ENCODE assay signal across 10 cellular contexts in the genomic region with DNA sequence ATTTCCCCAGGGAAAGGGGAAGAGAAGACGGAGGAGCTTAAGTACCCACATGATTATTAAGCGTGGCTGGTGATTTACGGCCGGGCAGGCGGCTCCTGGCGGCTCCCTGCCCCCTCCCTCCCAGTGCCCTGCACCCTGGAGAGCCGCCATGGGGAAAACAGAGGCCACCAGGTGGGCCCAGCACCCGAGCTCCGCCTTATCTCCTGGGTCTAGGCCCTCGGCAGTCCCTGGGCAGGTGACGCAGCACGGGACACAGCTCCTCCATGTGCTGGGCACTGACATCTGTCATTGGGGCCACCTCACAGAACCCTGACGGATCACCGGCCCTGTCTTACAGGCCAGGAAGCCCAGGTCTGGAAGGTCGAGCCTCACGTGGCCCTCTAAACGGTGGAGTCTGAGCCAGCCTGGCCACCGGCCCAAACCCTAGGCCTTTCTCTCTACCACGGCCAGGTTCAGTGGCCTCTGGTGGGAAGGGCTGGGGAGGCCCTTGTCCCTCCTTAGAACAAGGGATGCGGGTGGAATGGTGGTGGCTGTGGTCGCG.
DNase-seq lines count a peak whose midpoint lies in the region; ATAC-seq, FAIRE-seq and TF ChIP-seq lines count a peak whose summit lies in the region.
"Had no signal": no experiment of that assay in that cellular context is flagged by ENCODE, and none has a peak within 500 bp of the region (broad histone marks: within the 10 kb centered on the region; RNA-seq: fewer than 3 reads in every experiment).

No MANE protein-coding gene starts in this region.

- peak overlapping the region; percentile 96 for H3K4me3 Mint-ChIP-seq in MCF 10A (ENCODE audit: unreplicated experiment)

- no peak overlapping the region for H3K4me3 ChIP-seq in kidney (ENCODE audit: low read length in 2 of 2)
- peak overlapping the region in 1 of 4 donors; percentile 43 for H3K4me3 ChIP-seq in stomach

- H3K4me1 Mint-ChIP-seq in MCF 10A (ENCODE audit: insufficient read depth, unreplicated experiment) = peaks cover 40% of the 10 kb centered on the region

- H3K4me1 ChIP-seq in kidney (ENCODE audit: control insufficient read depth in 1 of 2, insufficient read depth in 1 of 2, low read depth in 1 of 2, low read length in 2 of 2) (peaks cover 73 to 90% of the 10 kb centered on the region in 2 donors), stomach (peaks cover 97 to 100% (median 100%) of the 10 kb centered on the region in 4 donors)

- intact Hi-C loops in MCF 10A (cut with micrococcal nuclease) (no loop called here), kidney (cut with DNase I) (no loop called here), stomach (cut with DNase I; ENCODE audit: low total_unique reads) (no loop called here)

- no peak for TF ChIP-seq POLR2A in stomach (IDR thresholded peaks at IDR 0.05)

- DNase-seq in M059J (ENCODE audit: low read depth) (peak; percentile 47), MCF 10A (ENCODE audit: unreplicated experiment) (no peak), kidney (peak; percentile 82), stomach (peak; percentile 85), omental fat pad (ENCODE audit: low spot score) (no peak), SKM-1 treated with dmso at 0.1 percent for 144 hours (lab: John Stamatoyannopoulos, UW; ENCODE audit: unreplicated experiment) (no peak)
- DNase-seq: DND-41, KG1 had no signal

- H3K9ac ChIP-seq in kidney (ENCODE audit: low read length in 2 of 2) = peak overlapping the region; percentile 49 to 69

- no TSS peak for BruUV-seq in MCF 10A (replicated peaks; lab: Mats Ljungman, UMichigan)

- ATAC-seq in GM21723 (IDR thresholded peaks at IDR 0.05; ENCODE audit: unreplicated experiment) = no peak
- no peak for ATAC-seq in HG02884 (IDR thresholded peaks at IDR 0.05; ENCODE audit: unreplicated experiment)
- ATAC-seq in omental fat pad (ENCODE audit: low FRiP score) = no peak

- no peaks in the 10 kb centered on the region for H3K27me3 ChIP-seq in stomach

- TF ChIP-seq CTCF in MCF 10A (IDR thresholded peaks at IDR 0.05; ENCODE audit: unreplicated experiment) = no peak
- no peak for TF ChIP-seq CTCF in kidney (IDR thresholded peaks at IDR 0.05; ENCODE audit: borderline replicate concordance, extremely low read depth, insufficient read depth)
- TF ChIP-seq CTCF in stomach (IDR thresholded peaks at IDR 0.05) = no peak
- TF ChIP-seq CTCF in omental fat pad (IDR thresholded peaks at IDR 0.05) = no peak

- WGBS in stomach, 5 donors = 18 to 36% (median 24%) methylated on average over 15 to 22 of the region's 22 CpGs

- peaks cover 96% of the 10 kb centered on the region for H3K36me3 Mint-ChIP-seq in MCF 10A (ENCODE audit: insufficient read depth, unreplicated experiment)

- H3K9me3 Mint-ChIP-seq in MCF 10A (ENCODE audit: unreplicated experiment) = no peaks in the 10 kb centered on the region

- no peaks in the 10 kb centered on the region for H3K9me3 ChIP-seq in kidney (ENCODE audit: control insufficient read depth in 1 of 2, low read length in 2 of 2)
- no peaks in the 10 kb centered on the region for H3K9me3 ChIP-seq in stomach

- peaks cover 2 to 22% of the 10 kb centered on the region in 2 donors for H3K36me3 ChIP-seq in kidney (ENCODE audit: control insufficient read depth in 1 of 2, insufficient read depth in 2 of 2, low read length in 2 of 2)
- peaks cover 24 to 63% (median 44%) of the 10 kb centered on the region in 4 donors for H3K36me3 ChIP-seq in stomach

- peak overlapping the region; percentile 79 for H3K27ac Mint-ChIP-seq in MCF 10A (ENCODE audit: low read depth, unreplicated experiment)

- FAIRE-seq in kidney (lab: Jason Lieb, UNC) = no peak

- POLR2A ChIA-PET in MCF 10A (lab: Yijun Ruan, JAX) = interaction anchor here (0.6 to 11.7 kb wide), 6 partner anchors 13 to 178 kb away, joined by 3 to 456 read pairs (median 10); partner anchors contain the start of gene TTC38

- CTCF ChIA-PET in MCF 10A (lab: Yijun Ruan, JAX) = interaction anchor here (1.0 kb wide), 1 partner anchor 27 kb away, joined by 5 read pairs; no protein-coding TSS in a partner anchor

- H3K27me3 Mint-ChIP-seq in MCF 10A (ENCODE audit: insufficient read depth, unreplicated experiment) = no peaks in the 10 kb centered on the region

- no peak for TF ChIP-seq EP300 in stomach (IDR thresholded peaks at IDR 0.05)

- H3K27ac ChIP-seq in kidney (ENCODE audit: low read depth in 2 of 2, low read length in 2 of 2) (peak overlapping the region; percentile 91 to 94), stomach (peak overlapping the region; percentile 82 to 100 (median 99))

Comparison
In these comparisons a context has a peak if more than half of its experiments do, and no peak if none do; other contexts are left out.
1. DNase-seq: peak in M059J (single experiment), kidney (single experiment) and stomach (single experiment); none in MCF 10A (single experiment), omental fat pad (single experiment) and SKM-1 treated with dmso at 0.1 percent for 144 hours (single experiment).